Comparison of ENCODE assay signal across 16 cellular contexts in genomic region chr9:36386396-36386795, GRCh38.
DNase-seq lines count a peak whose midpoint lies in the region; ATAC-seq lines count a peak whose summit lies in the region.
"Had no signal": no experiment of that assay in that cellular context is flagged by ENCODE, and none has a peak within 500 bp of the region (broad histone marks: within the 10 kb centered on the region; RNA-seq: fewer than 3 reads in every experiment).

No MANE protein-coding gene starts in this region.

- DNase-seq in ELR (ENCODE audit: low read depth) (peak; percentile 45), MV-4-11 (lab: John Stamatoyannopoulos, UW) (peak; percentile 37), amniotic epithelial cell (ENCODE audit: low read depth) (peak; percentile 48), kidney tubule cell (ENCODE audit: low spot score) (peak; percentile 66), LoVo (ENCODE audit: low spot score) (no peak)
- DNase-seq: Calu3, GF-D8, HFFc6, NCI-H1105, NCI-H1694 treated with DMSO at 0.1 percent for 48 hours, NCI-H446 treated with DMSO at 0.1 percent for 48 hours, NCI-H82 had no signal

- ATAC-seq in HG03442 (IDR thresholded peaks at IDR 0.05; ENCODE audit: unreplicated experiment): no peak
- no peak for ATAC-seq in HG03565 (IDR thresholded peaks at IDR 0.05; ENCODE audit: unreplicated experiment)
- no peak for ATAC-seq in HG02623 (IDR thresholded peaks at IDR 0.05; ENCODE audit: unreplicated experiment)
- ATAC-seq: A549 had no signal
